In the genomic region with DNA sequence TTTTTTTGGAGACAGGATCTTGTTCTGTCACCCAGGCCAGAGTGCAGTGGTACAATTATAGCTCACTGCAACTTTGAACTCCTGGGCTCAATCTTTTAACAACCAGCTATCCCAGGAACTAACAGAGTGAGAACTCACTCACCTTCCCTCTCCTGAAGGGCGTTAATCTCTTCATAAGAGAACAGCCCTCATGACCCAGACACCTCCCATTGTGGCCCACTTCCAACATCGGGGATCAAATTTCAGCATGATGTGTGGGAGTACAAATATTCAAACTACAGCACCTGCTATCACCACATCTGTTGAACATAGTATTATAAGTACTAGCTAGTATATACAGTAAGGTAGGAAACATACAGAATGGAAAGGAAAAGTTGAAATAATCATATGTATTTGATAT, we compare ENCODE assay signal across 11 cellular contexts.
DNase-seq lines count a peak whose midpoint lies in the region; FAIRE-seq and TF ChIP-seq lines count a peak whose summit lies in the region.
"Had no signal": no experiment of that assay in that cellular context is flagged by ENCODE, and none has a peak within 500 bp of the region (broad histone marks: within the 10 kb centered on the region; RNA-seq: fewer than 3 reads in every experiment).

No MANE protein-coding gene starts in this region.

- no peak overlapping the region for H3K4me2 ChIP-seq in astrocyte (ENCODE audit: low read length)

- peaks cover 2% of the 10 kb centered on the region for H3K4me1 ChIP-seq in astrocyte (ENCODE audit: insufficient read depth, low read length)
- H3K4me1 ChIP-seq in CD8-positive, alpha-beta memory T cell (ENCODE audit: insufficient read depth, low read length): no peaks in the 10 kb centered on the region

- H3K4me3 ChIP-seq in astrocyte (ENCODE audit: insufficient read depth, low read depth, low read length): no peak overlapping the region
- H3K4me3 ChIP-seq in CD8-positive, alpha-beta memory T cell (ENCODE audit: low read length): no peak overlapping the region

- FAIRE-seq in astrocyte (lab: Jason Lieb, UNC): no peak
- FAIRE-seq: RCC 7860 had no signal

- H3K27ac ChIP-seq in astrocyte (ENCODE audit: low read depth, low read length): no peak overlapping the region
- no peak overlapping the region for H3K27ac ChIP-seq in CD8-positive, alpha-beta memory T cell (ENCODE audit: low read depth, low read length)

- H3K9ac ChIP-seq in astrocyte (ENCODE audit: low read length): no peak overlapping the region

- no peak for TF ChIP-seq CTCF in astrocyte (IDR thresholded peaks at IDR 0.05; ENCODE audit: insufficient read depth, low read depth, low read length)
- no peak for TF ChIP-seq CTCF in mesothelial cell of epicardium (IDR thresholded peaks at IDR 0.05; ENCODE audit: unreplicated experiment)

- H3K9me3 Mint-ChIP-seq in astrocyte (ENCODE audit: unreplicated experiment) (peaks cover 12% of the 10 kb centered on the region), mesothelial cell of epicardium (peaks cover 11% of the 10 kb centered on the region)
- H3K9me3 Mint-ChIP-seq in activated T-helper 2 cell treated with anti-CD3 and anti-CD28 coated beads, Interferon-gamma antibody, Interleukin-2, Interleukin-4, amounts not matched to agents 10 μg/mL and 5 μg/mL and 100 μg/mL, durations not matched to agents 14 hours and 24 hours and 36 hours: peaks cover 15% of the 10 kb centered on the region
- H3K9me3 Mint-ChIP-seq in CD8-positive, alpha-beta memory T cell: peaks cover 8 to 17% (median 11%) of the 10 kb centered on the region in 5 donors

- no peaks in the 10 kb centered on the region for H3K79me2 ChIP-seq in astrocyte (ENCODE audit: insufficient read depth, low read length)

- intact Hi-C loops in activated T-helper 2 cell treated with anti-CD3 and anti-CD28 coated beads, Interferon-gamma antibody, Interleukin-2, Interleukin-4, amounts not matched to agents 10 μg/mL and 5 μg/mL and 100 μg/mL, durations not matched to agents 14 hours and 24 hours and 36 hours (cut with micrococcal nuclease): no loop called here

- H2AFZ ChIP-seq in astrocyte (ENCODE audit: low read depth, low read length): no peak overlapping the region

- H3K4me1 Mint-ChIP-seq in astrocyte (ENCODE audit: low read depth, unreplicated experiment): peaks cover 13% of the 10 kb centered on the region
- peaks cover 24% of the 10 kb centered on the region for H3K4me1 Mint-ChIP-seq in mesothelial cell of epicardium
- no peaks in the 10 kb centered on the region for H3K4me1 Mint-ChIP-seq in activated T-helper 2 cell treated with anti-CD3 and anti-CD28 coated beads, Interferon-gamma antibody, Interleukin-2, Interleukin-4, amounts not matched to agents 10 μg/mL and 5 μg/mL and 100 μg/mL, durations not matched to agents 14 hours and 24 hours and 36 hours (ENCODE audit: low read depth)
- no peaks in the 10 kb centered on the region for H3K4me1 Mint-ChIP-seq in CD8-positive, alpha-beta memory T cell
- H3K4me1 Mint-ChIP-seq: activated naive CD4-positive, alpha-beta T cell treated with anti-CD3 and anti-CD28 coated beads, Interleukin-2, amount 50 U/mL, for 24 hours; CD4-positive, alpha-beta memory T cell had no signal

- H3K27me3 Mint-ChIP-seq in astrocyte (ENCODE audit: low read depth, unreplicated experiment): no peaks in the 10 kb centered on the region
- no peaks in the 10 kb centered on the region for H3K27me3 Mint-ChIP-seq in mesothelial cell of epicardium (ENCODE audit: low read depth)
- H3K27me3 Mint-ChIP-seq in activated T-helper 2 cell treated with anti-CD3 and anti-CD28 coated beads, Interferon-gamma antibody, Interleukin-2, Interleukin-4, amounts not matched to agents 10 μg/mL and 5 μg/mL and 100 μg/mL, durations not matched to agents 14 hours and 24 hours and 36 hours (ENCODE audit: low read depth): no peaks in the 10 kb centered on the region
- peaks cover 0 to 8% of the 10 kb centered on the region in 2 donors for H3K27me3 Mint-ChIP-seq in CD8-positive, alpha-beta memory T cell
- H3K27me3 Mint-ChIP-seq: activated naive CD4-positive, alpha-beta T cell treated with anti-CD3 and anti-CD28 coated beads, Interleukin-2, amount 50 U/mL, for 24 hours; CD4-positive, alpha-beta memory T cell had no signal

- CTCF ChIA-PET in CD8-positive, alpha-beta memory T cell (lab: Charles Lee): no interaction called here

- POLR2A ChIA-PET in CD8-positive, alpha-beta memory T cell (lab: Charles Lee): no interaction called here

- DNase-seq in DMS53 (lab: John Stamatoyannopoulos, UW) (peak; percentile 76), NCI-H1105 treated with DMSO at 0.1 percent for 48 hours (lab: John Stamatoyannopoulos, UW) (peak; percentile 49), astrocyte (ENCODE audit: low read depth) (no peak), mesothelial cell of epicardium (ENCODE audit: low spot score in 2 of 2, unreplicated experiment in 2 of 2) (no peak), GM19240 (ENCODE audit: insufficient read length, low spot score) (no peak)
- no peak for DNase-seq in activated T-helper 2 cell treated with anti-CD3 and anti-CD28 coated beads, Interferon-gamma antibody, Interleukin-2, Interleukin-4, amounts not matched to agents 10 μg/mL and 5 μg/mL and 100 μg/mL, durations not matched to agents 14 hours and 24 hours and 36 hours (ENCODE audit: low spot score)
- no peak for DNase-seq in CD8-positive, alpha-beta memory T cell
- DNase-seq in activated naive CD4-positive, alpha-beta T cell (lab: John Stamatoyannopoulos, UW): no peak
- DNase-seq: CD4-positive, alpha-beta memory T cell had no signal

- H3K4me3 Mint-ChIP-seq in astrocyte (ENCODE audit: unreplicated experiment): no peak overlapping the region
- peak overlapping the region; percentile 18 for H3K4me3 Mint-ChIP-seq in mesothelial cell of epicardium
- H3K4me3 Mint-ChIP-seq in activated T-helper 2 cell treated with anti-CD3 and anti-CD28 coated beads, Interferon-gamma antibody, Interleukin-2, Interleukin-4, amounts not matched to agents 10 μg/mL and 5 μg/mL and 100 μg/mL, durations not matched to agents 14 hours and 24 hours and 36 hours (ENCODE audit: low read depth): no peak overlapping the region
- H3K4me3 Mint-ChIP-seq in CD8-positive, alpha-beta memory T cell: no peak overlapping the region
- H3K4me3 Mint-ChIP-seq: activated naive CD4-positive, alpha-beta T cell treated with anti-CD3 and anti-CD28 coated beads, Interleukin-2, amount 50 U/mL, for 24 hours; CD4-positive, alpha-beta memory T cell had no signal

- no peaks in the 10 kb centered on the region for H3K36me3 ChIP-seq in astrocyte (ENCODE audit: insufficient read depth, low read length)
- no peaks in the 10 kb centered on the region for H3K36me3 ChIP-seq in CD8-positive, alpha-beta memory T cell (ENCODE audit: insufficient read depth, low read length)

- H3K27ac Mint-ChIP-seq in astrocyte (ENCODE audit: unreplicated experiment): peak overlapping the region; percentile 89
- peak overlapping the region; percentile 97 for H3K27ac Mint-ChIP-seq in mesothelial cell of epicardium
- no peak overlapping the region for H3K27ac Mint-ChIP-seq in activated T-helper 2 cell treated with anti-CD3 and anti-CD28 coated beads, Interferon-gamma antibody, Interleukin-2, Interleukin-4, amounts not matched to agents 10 μg/mL and 5 μg/mL and 100 μg/mL, durations not matched to agents 14 hours and 24 hours and 36 hours
- no peak overlapping the region for H3K27ac Mint-ChIP-seq in CD8-positive, alpha-beta memory T cell
- H3K27ac Mint-ChIP-seq: activated naive CD4-positive, alpha-beta T cell treated with anti-CD3 and anti-CD28 coated beads, Interleukin-2, amount 50 U/mL, for 24 hours; CD4-positive, alpha-beta memory T cell had no signal

- H3K36me3 Mint-ChIP-seq in astrocyte (ENCODE audit: low read depth, unreplicated experiment): peaks cover 7% of the 10 kb centered on the region
- H3K36me3 Mint-ChIP-seq in mesothelial cell of epicardium: peaks cover 17% of the 10 kb centered on the region
- H3K36me3 Mint-ChIP-seq in activated T-helper 2 cell treated with anti-CD3 and anti-CD28 coated beads, Interferon-gamma antibody, Interleukin-2, Interleukin-4, amounts not matched to agents 10 μg/mL and 5 μg/mL and 100 μg/mL, durations not matched to agents 14 hours and 24 hours and 36 hours (ENCODE audit: low read depth): no peaks in the 10 kb centered on the region
- peaks cover 0 to 17% (median 0%) of the 10 kb centered on the region in 3 donors for H3K36me3 Mint-ChIP-seq in CD8-positive, alpha-beta memory T cell
- H3K36me3 Mint-ChIP-seq: CD4-positive, alpha-beta memory T cell had no signal

- H3K27me3 ChIP-seq in astrocyte (ENCODE audit: insufficient read depth, low read length): no peaks in the 10 kb centered on the region
- no peaks in the 10 kb centered on the region for H3K27me3 ChIP-seq in CD8-positive, alpha-beta memory T cell (ENCODE audit: insufficient read depth, low read length, poor library complexity, severe bottlenecking)

- H4K20me1 ChIP-seq in astrocyte (ENCODE audit: insufficient read depth, low read length): no peaks in the 10 kb centered on the region

- no peaks in the 10 kb centered on the region for H3K9me3 ChIP-seq in astrocyte (ENCODE audit: insufficient read depth, low read depth, low read length)
- H3K9me3 ChIP-seq in CD8-positive, alpha-beta memory T cell (ENCODE audit: low read length): no peaks in the 10 kb centered on the region

Comparison
In these comparisons a context has a peak if more than half of its experiments do, and no peak if none do; other contexts are left out.
1. DNase-seq: peak in DMS53 (single experiment) and NCI-H1105 treated with DMSO at 0.1 percent for 48 hours (single experiment); none in astrocyte (single experiment), mesothelial cell of epicardium (0 of 2), GM19240 (single experiment), activated T-helper 2 cell treated with anti-CD3 and anti-CD28 coated beads, Interferon-gamma antibody, Interleukin-2, Interleukin-4, amounts not matched to agents 10 μg/mL and 5 μg/mL and 100 μg/mL, durations not matched to agents 14 hours and 24 hours and 36 hours (single experiment), CD8-positive, alpha-beta memory T cell (0 of 5) and activated naive CD4-positive, alpha-beta T cell (0 of 4).
2. H3K27ac Mint-ChIP-seq: peak in astrocyte (single experiment) and mesothelial cell of epicardium (single experiment); none in activated T-helper 2 cell treated with anti-CD3 and anti-CD28 coated beads, Interferon-gamma antibody, Interleukin-2, Interleukin-4, amounts not matched to agents 10 μg/mL and 5 μg/mL and 100 μg/mL, durations not matched to agents 14 hours and 24 hours and 36 hours (single experiment) and CD8-positive, alpha-beta memory T cell (0 of 8).